Comparison of ENCODE assay signal across 8 cellular contexts in genomic region chr13:87274209-87274819, GRCh38.
DNase-seq lines count a peak whose midpoint lies in the region; ATAC-seq and TF ChIP-seq lines count a peak whose summit lies in the region.

No MANE protein-coding gene starts in this region.

- H3K4me1 Mint-ChIP-seq in activated T-helper 17 cell treated with anti-CD3 and anti-CD28 coated beads, Interleukin-2, amount 50 U/mL, for 72 hours: no peaks in the 10 kb centered on the region

- H3K9me3 Mint-ChIP-seq in activated T-helper 17 cell treated with anti-CD3 and anti-CD28 coated beads, Interleukin-2, amount 50 U/mL, for 72 hours: no peaks in the 10 kb centered on the region

- TF ChIP-seq CTCF in left ventricle myocardium inferior (IDR thresholded peaks at IDR 0.05; ENCODE audit: borderline replicate concordance): peak; percentile 62
- TF ChIP-seq CTCF in fibroblast of pulmonary artery (IDR thresholded peaks at IDR 0.05; ENCODE audit: low read length, missing control alignments): peak; percentile 28
- TF ChIP-seq CTCF in vagina (IDR thresholded peaks at IDR 0.05): no peak

- H3K4me3 ChIP-seq in left ventricle myocardium inferior: no peak overlapping the region
- no peak overlapping the region for H3K4me3 ChIP-seq in SJCRH30
- H3K4me3 ChIP-seq in fibroblast of pulmonary artery (replicated peaks; ENCODE audit: low read depth, low read length): no peak overlapping the region
- H3K4me3 ChIP-seq in vagina: no peak overlapping the region

- H3K4me3 Mint-ChIP-seq in activated T-helper 17 cell treated with anti-CD3 and anti-CD28 coated beads, Interleukin-2, amount 50 U/mL, for 72 hours: no peak overlapping the region

- DNase-seq in left ventricle myocardium inferior (no peak), Right ventricle myocardium inferior (ENCODE audit: missing footprints) (no peak), LoVo (ENCODE audit: low spot score) (peak; percentile 38), SJCRH30 (peak; percentile 45 to 77), fibroblast of pulmonary artery (ENCODE audit: low read depth) (peak; percentile 25), vagina (ENCODE audit: extremely low spot score in 2 of 2) (no peak)
- DNase-seq in stimulated activated CD8-positive, alpha-beta memory T cell treated with anti-CD3 and anti-CD28 coated beads, Interleukin-4, amount 100 ng/mL, for 48 hours: peak; percentile 45

- H3K36me3 ChIP-seq in left ventricle myocardium inferior: no peaks in the 10 kb centered on the region
- H3K36me3 ChIP-seq in SJCRH30: no peaks in the 10 kb centered on the region
- H3K36me3 ChIP-seq in vagina: no peaks in the 10 kb centered on the region

- no peaks in the 10 kb centered on the region for H3K4me1 ChIP-seq in left ventricle myocardium inferior
- H3K4me1 ChIP-seq in SJCRH30: no peaks in the 10 kb centered on the region
- H3K4me1 ChIP-seq in vagina: no peaks in the 10 kb centered on the region

- H3K36me3 Mint-ChIP-seq in activated T-helper 17 cell treated with anti-CD3 and anti-CD28 coated beads, Interleukin-2, amount 50 U/mL, for 72 hours (ENCODE audit: low read depth): no peaks in the 10 kb centered on the region

- H3K27me3 Mint-ChIP-seq in activated T-helper 17 cell treated with anti-CD3 and anti-CD28 coated beads, Interleukin-2, amount 50 U/mL, for 72 hours: no peaks in the 10 kb centered on the region

- no peaks in the 10 kb centered on the region for H3K9me3 ChIP-seq in left ventricle myocardium inferior (replicated peaks)
- H3K9me3 ChIP-seq in SJCRH30 (replicated peaks): no peaks in the 10 kb centered on the region
- H3K9me3 ChIP-seq in vagina: no peaks in the 10 kb centered on the region

- TF ChIP-seq POLR2A in vagina (IDR thresholded peaks at IDR 0.05): no peak

- no peak for ATAC-seq in Right ventricle myocardium inferior
- no peak for ATAC-seq in activated T-helper 17 cell treated with anti-CD3 and anti-CD28 coated beads, Interleukin-2, amount 50 U/mL, for 72 hours (replicated peaks)

- H3K27ac ChIP-seq in left ventricle myocardium inferior (replicated peaks) (no peak overlapping the region), SJCRH30 (no peak overlapping the region), vagina (no peak overlapping the region)

- no peak overlapping the region for H3K27ac Mint-ChIP-seq in activated T-helper 17 cell treated with anti-CD3 and anti-CD28 coated beads, Interleukin-2, amount 50 U/mL, for 72 hours

- intact Hi-C loops in left ventricle myocardium inferior (cut with micrococcal nuclease): loop anchor here (5.0 kb wide), 1 partner anchor 402 kb away; no protein-coding TSS in a partner anchor
- intact Hi-C loops in Right ventricle myocardium inferior (cut with DNase I): loop anchor here (5.0 kb wide), 1 partner anchor 402 kb away; no protein-coding TSS in a partner anchor
- intact Hi-C loops in vagina (cut with DNase I): no loop called here

- H3K27me3 ChIP-seq in left ventricle myocardium inferior (ENCODE audit: low read depth): no peaks in the 10 kb centered on the region
- no peaks in the 10 kb centered on the region for H3K27me3 ChIP-seq in SJCRH30
- H3K27me3 ChIP-seq in vagina: no peaks in the 10 kb centered on the region

Comparison
In these comparisons a context has a peak if more than half of its experiments do, and no peak if none do; other contexts are left out.
1. DNase-seq: peak in LoVo (single experiment), SJCRH30 (2 of 2), fibroblast of pulmonary artery (single experiment) and stimulated activated CD8-positive, alpha-beta memory T cell treated with anti-CD3 and anti-CD28 coated beads, Interleukin-4, amount 100 ng/mL, for 48 hours (single experiment); none in left ventricle myocardium inferior (single experiment), Right ventricle myocardium inferior (single experiment) and vagina (0 of 2).
2. CTCF ChIP-seq: peak in left ventricle myocardium inferior (single experiment) and fibroblast of pulmonary artery (single experiment); none in vagina (0 of 3).